In genomic region chr18:79583984-79584401, GRCh38 we compare ENCODE assay signal across 15 cellular contexts.
DNase-seq lines count a peak whose midpoint lies in the region; ATAC-seq and TF ChIP-seq lines count a peak whose summit lies in the region.
"Had no signal": no experiment of that assay in that cellular context is flagged by ENCODE, and none has a peak within 500 bp of the region (broad histone marks: within the 10 kb centered on the region; RNA-seq: fewer than 3 reads in every experiment).

No MANE protein-coding gene starts in this region.

- no peak overlapping the region for H3K27ac Mint-ChIP-seq in stimulated activated effector memory CD8-positive, alpha-beta T cell treated with anti-CD3 and anti-CD28 coated beads, Interleukin-12 subunit alpha, Interleukin-12 subunit beta, amount 100 ng/mL, for 72 hours
- no peak overlapping the region for H3K27ac Mint-ChIP-seq in activated CD8-positive, alpha-beta memory T cell treated with anti-CD3 and anti-CD28 coated beads, Interleukin-2, amount 10 ng/mL, durations not matched to agents 7 days and 5 days

- peaks cover 10% of the 10 kb centered on the region for H3K4me1 Mint-ChIP-seq in stimulated activated effector memory CD8-positive, alpha-beta T cell treated with anti-CD3 and anti-CD28 coated beads, Interleukin-12 subunit alpha, Interleukin-12 subunit beta, amount 100 ng/mL, for 72 hours
- peaks cover 2% of the 10 kb centered on the region for H3K4me1 Mint-ChIP-seq in activated CD8-positive, alpha-beta memory T cell treated with anti-CD3 and anti-CD28 coated beads, Interleukin-2, amount 10 ng/mL, durations not matched to agents 7 days and 5 days

- no peak overlapping the region for H3K4me3 ChIP-seq in sigmoid colon
- H3K4me3 ChIP-seq: HAP-1, MG63, thyroid gland had no signal

- CTCF ChIA-PET in activated CD8-positive, alpha-beta memory T cell treated with anti-CD3 and anti-CD28 coated beads, Interleukin-2, amount 10 ng/mL, durations not matched to agents 7 days and 5 days (lab: Charles Lee), result interaction anchor here (0.6 kb wide), 1 partner anchor 18 kb away, joined by 3 read pairs; no protein-coding TSS in a partner anchor

- intact Hi-C loops in sigmoid colon (cut with DNase I), result no loop called here

- ATAC-seq in esophagus mucosa (peak; percentile 28), GM18511 (IDR thresholded peaks at IDR 0.05; ENCODE audit: unreplicated experiment) (no peak)
- no peak for ATAC-seq in stimulated activated effector memory CD8-positive, alpha-beta T cell treated with anti-CD3 and anti-CD28 coated beads, Interleukin-12 subunit alpha, Interleukin-12 subunit beta, amount 100 ng/mL, for 72 hours
- no peak for ATAC-seq in activated CD8-positive, alpha-beta memory T cell treated with anti-CD3 and anti-CD28 coated beads, Interleukin-2, amount 10 ng/mL, durations not matched to agents 7 days and 5 days

- no peaks in the 10 kb centered on the region for H3K36me3 Mint-ChIP-seq in stimulated activated effector memory CD8-positive, alpha-beta T cell treated with anti-CD3 and anti-CD28 coated beads, Interleukin-12 subunit alpha, Interleukin-12 subunit beta, amount 100 ng/mL, for 72 hours
- no peaks in the 10 kb centered on the region for H3K36me3 Mint-ChIP-seq in activated CD8-positive, alpha-beta memory T cell treated with anti-CD3 and anti-CD28 coated beads, Interleukin-2, amount 10 ng/mL, durations not matched to agents 7 days and 5 days

- peak; percentile 37 for DNase-seq in activated effector memory CD4-positive, alpha-beta T cell treated with anti-CD3 and anti-CD28 coated beads, Interleukin-2, amount 50 U/mL, for 16 hours
- DNase-seq in activated effector memory CD4-positive, alpha-beta T cell treated with Interleukin-2 at 50 U/mL for 16 hours, result no peak
- peak; percentile 45 for DNase-seq in NCI-H2171 (lab: John Stamatoyannopoulos, UW)
- DNase-seq in sigmoid colon, result peak; percentile 44
- DNase-seq in stimulated activated effector memory CD8-positive, alpha-beta T cell treated with anti-CD3 and anti-CD28 coated beads, Interleukin-12 subunit alpha, Interleukin-12 subunit beta, amount 100 ng/mL, for 72 hours (ENCODE audit: low spot score in 2 of 2), result no peak
- no peak for DNase-seq in activated CD8-positive, alpha-beta memory T cell treated with anti-CD3 and anti-CD28 coated beads, Interleukin-2, amount 10 ng/mL, durations not matched to agents 7 days and 5 days
- DNase-seq: activated CD4-positive, alpha-beta T cell treated with anti-CD3 and anti-CD28 coated beads, Interleukin-2, amount 50 U/mL, for 48 hours; foreskin fibroblast; MG63; stimulated activated CD4-positive, alpha-beta T cell treated with anti-CD3 and anti-CD28 coated beads, Interleukin-2, amount 100 ng/mL, for 48 hours had no signal

- 29 to 69% methylated on average over 15 of the region's 15 CpGs for WGBS in sigmoid colon, 2 donors

- H3K27me3 ChIP-seq in sigmoid colon, result no peaks in the 10 kb centered on the region
- H3K27me3 ChIP-seq: MG63, thyroid gland had no signal

- no peaks in the 10 kb centered on the region for H3K36me3 ChIP-seq in sigmoid colon
- H3K36me3 ChIP-seq: HAP-1, MG63, thyroid gland had no signal

- no peaks in the 10 kb centered on the region for H3K9me3 Mint-ChIP-seq in stimulated activated effector memory CD8-positive, alpha-beta T cell treated with anti-CD3 and anti-CD28 coated beads, Interleukin-12 subunit alpha, Interleukin-12 subunit beta, amount 100 ng/mL, for 72 hours
- no peaks in the 10 kb centered on the region for H3K9me3 Mint-ChIP-seq in activated CD8-positive, alpha-beta memory T cell treated with anti-CD3 and anti-CD28 coated beads, Interleukin-2, amount 10 ng/mL, durations not matched to agents 7 days and 5 days (ENCODE audit: low read depth)
- H3K9me3 Mint-ChIP-seq: neural crest cell had no signal

- H3K4me1 ChIP-seq in sigmoid colon, result peaks cover 0 to 23% (median 22%) of the 10 kb centered on the region in 4 donors
- H3K4me1 ChIP-seq: HAP-1 had no signal

- TF ChIP-seq EP300 in sigmoid colon (IDR thresholded peaks at IDR 0.05), result no peak

- no peaks in the 10 kb centered on the region for H3K27me3 Mint-ChIP-seq in activated CD8-positive, alpha-beta memory T cell treated with anti-CD3 and anti-CD28 coated beads, Interleukin-2, amount 10 ng/mL, durations not matched to agents 7 days and 5 days

- no peak for TF ChIP-seq POLR2A in sigmoid colon (IDR thresholded peaks at IDR 0.05)

- H3K27ac ChIP-seq in sigmoid colon, result no peak overlapping the region
- H3K27ac ChIP-seq: thyroid gland had no signal

- no peak for TF ChIP-seq CTCF in sigmoid colon (IDR thresholded peaks at IDR 0.05)

- no peaks in the 10 kb centered on the region for H3K9me3 ChIP-seq in sigmoid colon
- H3K9me3 ChIP-seq: HAP-1, MG63, thyroid gland had no signal

- no peak overlapping the region for H3K4me3 Mint-ChIP-seq in stimulated activated effector memory CD8-positive, alpha-beta T cell treated with anti-CD3 and anti-CD28 coated beads, Interleukin-12 subunit alpha, Interleukin-12 subunit beta, amount 100 ng/mL, for 72 hours
- H3K4me3 Mint-ChIP-seq in activated CD8-positive, alpha-beta memory T cell treated with anti-CD3 and anti-CD28 coated beads, Interleukin-2, amount 10 ng/mL, durations not matched to agents 7 days and 5 days, result no peak overlapping the region
- H3K4me3 Mint-ChIP-seq: neural crest cell had no signal

Comparison
In these comparisons a context has a peak if more than half of its experiments do, and no peak if none do; other contexts are left out.
1. DNase-seq: peak in activated effector memory CD4-positive, alpha-beta T cell treated with anti-CD3 and anti-CD28 coated beads, Interleukin-2, amount 50 U/mL, for 16 hours (single experiment), NCI-H2171 (single experiment) and sigmoid colon (single experiment); none in activated effector memory CD4-positive, alpha-beta T cell treated with Interleukin-2 at 50 U/mL for 16 hours (single experiment), stimulated activated effector memory CD8-positive, alpha-beta T cell treated with anti-CD3 and anti-CD28 coated beads, Interleukin-12 subunit alpha, Interleukin-12 subunit beta, amount 100 ng/mL, for 72 hours (0 of 2) and activated CD8-positive, alpha-beta memory T cell treated with anti-CD3 and anti-CD28 coated beads, Interleukin-2, amount 10 ng/mL, durations not matched to agents 7 days and 5 days (single experiment).